In genomic region chr2:18777250-18777812, GRCh38 we compare ENCODE assay signal across 23 cellular contexts.
DNase-seq lines count a peak whose midpoint lies in the region; ATAC-seq and TF ChIP-seq lines count a peak whose summit lies in the region.
"Had no signal": no experiment of that assay in that cellular context is flagged by ENCODE, and none has a peak within 500 bp of the region (broad histone marks: within the 10 kb centered on the region; RNA-seq: fewer than 3 reads in every experiment).

No MANE protein-coding gene starts in this region.

- H3K4me3 ChIP-seq in HEK293 (ENCODE audit: low read depth, low read length) = no peak overlapping the region
- no peak overlapping the region for H3K4me3 ChIP-seq in iPS DF 6.9 (ENCODE audit: low read length)
- H3K4me3 ChIP-seq: body of pancreas, SJSA1, tibial artery had no signal

- no CpG with 5 or more reads among the region's 2 CpGs for WGBS in iPS DF 6.9 (ENCODE audit: insufficient coverage, insufficient read length)

- ATAC-seq in GM21360 (IDR thresholded peaks at IDR 0.05; ENCODE audit: unreplicated experiment) (no peak), HG02884 (IDR thresholded peaks at IDR 0.05; ENCODE audit: unreplicated experiment) (no peak), HG03097 (IDR thresholded peaks at IDR 0.05; ENCODE audit: low FRiP score, unreplicated experiment) (no peak)
- ATAC-seq: activated T-cell treated with anti-CD3 and anti-CD28 coated beads, Interleukin-2, amount 50 U/mL, for 72 hours; body of pancreas; naive thymus-derived CD8-positive, alpha-beta T cell; Panc1 had no signal

- H3K27me3 ChIP-seq in iPS DF 6.9 (ENCODE audit: control insufficient read depth, insufficient read depth, low read length) = peaks cover 5% of the 10 kb centered on the region; the same call in 1 of the 2 replicates
- H3K27me3 ChIP-seq: body of pancreas, SJSA1, tibial artery had no signal

- CTCF ChIA-PET in HEK293 (lab: Yijun Ruan, JAX) = interaction anchor here (0.6 kb wide), 1 partner anchor 28 kb away, joined by 4 read pairs; no protein-coding TSS in a partner anchor

- DNase-seq in DMS53 (lab: John Stamatoyannopoulos, UW) = peak; percentile 40
- DNase-seq in NCI-H82 (lab: John Stamatoyannopoulos, UW) = peak; percentile 92
- peak; percentile 2 for DNase-seq in iPS DF 6.9 (ENCODE audit: low read depth, low spot score)
- DNase-seq in substantia nigra (lab: John Stamatoyannopoulos, UW) = no peak
- DNase-seq: activated CD4-positive, alpha-beta T cell treated with anti-CD3 and anti-CD28 coated beads for 1 hour; activated T-cell treated with anti-CD3 and anti-CD28 coated beads, Interleukin-2, amount 50 U/mL, for 72 hours; body of pancreas; EL; head of caudate nucleus; mammary epithelial cell; naive thymus-derived CD8-positive, alpha-beta T cell; NCI-H1436; NCI-H526 treated with DMSO at 0.1 percent for 48 hours; posterior cingulate gyrus; stimulated activated CD4-positive, alpha-beta T cell treated with anti-CD3 and anti-CD28 coated beads, Interleukin-1b, Interleukin-23, amount 100 ng/mL, for 48 hours; stimulated activated naive CD4-positive, alpha-beta T cell; tibial artery had no signal

- H3K9me3 ChIP-seq in HEK293 (ENCODE audit: control insufficient read depth, insufficient read depth, low read depth, low read length) = no peaks in the 10 kb centered on the region
- H3K9me3 ChIP-seq in iPS DF 6.9 (ENCODE audit: control insufficient read depth, insufficient read depth, low read length) = no peaks in the 10 kb centered on the region
- H3K9me3 ChIP-seq: body of pancreas, SJSA1, tibial artery had no signal

- peak overlapping the region; percentile 20; the same call in 1 of the 2 replicates for H3K27ac ChIP-seq in HEK293 (ENCODE audit: extremely low read depth, low read depth, low read length)
- H3K27ac ChIP-seq in iPS DF 6.9 (ENCODE audit: low read length) = no peak overlapping the region
- no peak overlapping the region for H3K27ac ChIP-seq in substantia nigra (ENCODE audit: low read depth, low read length, poor library complexity, severe bottlenecking)
- H3K27ac ChIP-seq: body of pancreas, SJSA1, tibial artery had no signal

- TF ChIP-seq CTCF in HEK293 (tag by site-specific recombination; IDR thresholded peaks at IDR 0.05) = no peak

- H3K4me1 ChIP-seq in HEK293 (ENCODE audit: control insufficient read depth, insufficient read depth, low read length) (peaks cover 18% of the 10 kb centered on the region; the same call in 1 of the 2 replicates), iPS DF 6.9 (ENCODE audit: control insufficient read depth, insufficient read depth, low read length) (no peaks in the 10 kb centered on the region)
- H3K4me1 ChIP-seq: body of pancreas, SJSA1, tibial artery had no signal

- POLR2A ChIA-PET in HEK293 (lab: Yijun Ruan, JAX) = no interaction called here

- H3K36me3 ChIP-seq in HEK293 (ENCODE audit: control insufficient read depth in 2 of 2, insufficient read depth in 1 of 2, low read length in 2 of 2) = no peaks in the 10 kb centered on the region
- H3K36me3 ChIP-seq in iPS DF 6.9 (ENCODE audit: control insufficient read depth, insufficient read depth, low read length) = no peaks in the 10 kb centered on the region
- H3K36me3 ChIP-seq: SJSA1, tibial artery had no signal

TF ChIP-seq in HEK293, 187 proteins besides CTCF, POLR2A, EP300 and RAD21 (continues in another document):
- no peak for TF ChIP-seq ZNF16 (tag by site-specific recombination; IDR thresholded peaks at IDR 0.05; ENCODE audit: low read depth)
- no peak for TF ChIP-seq ZNF473 (tag by site-specific recombination; IDR thresholded peaks at IDR 0.05)
- peak; percentile 92 for TF ChIP-seq TRIM28 (IDR thresholded peaks at IDR 0.05; ENCODE audit: borderline replicate concordance, low read length)
- no peak for TF ChIP-seq ZNF239 (tag by site-specific recombination; IDR thresholded peaks at IDR 0.05)
- TF ChIP-seq, protein P1, sequence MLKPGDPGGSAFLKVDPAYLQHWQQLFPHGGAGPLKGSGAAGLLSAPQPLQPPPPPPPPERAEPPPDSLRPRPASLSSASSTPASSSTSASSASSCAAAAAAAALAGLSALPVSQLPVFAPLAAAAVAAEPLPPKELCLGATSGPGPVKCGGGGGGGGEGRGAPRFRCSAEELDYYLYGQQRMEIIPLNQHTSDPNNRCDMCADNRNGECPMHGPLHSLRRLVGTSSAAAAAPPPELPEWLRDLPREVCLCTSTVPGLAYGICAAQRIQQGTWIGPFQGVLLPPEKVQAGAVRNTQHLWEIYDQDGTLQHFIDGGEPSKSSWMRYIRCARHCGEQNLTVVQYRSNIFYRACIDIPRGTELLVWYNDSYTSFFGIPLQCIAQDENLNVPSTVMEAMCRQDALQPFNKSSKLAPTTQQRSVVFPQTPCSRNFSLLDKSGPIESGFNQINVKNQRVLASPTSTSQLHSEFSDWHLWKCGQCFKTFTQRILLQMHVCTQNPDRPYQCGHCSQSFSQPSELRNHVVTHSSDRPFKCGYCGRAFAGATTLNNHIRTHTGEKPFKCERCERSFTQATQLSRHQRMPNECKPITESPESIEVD (tag by site-specific recombination; IDR thresholded peaks at IDR 0.05) = 0 out of 2 replicates have a peak, but pooled peaks have one; percentile 8
- TF ChIP-seq, protein P2, sequence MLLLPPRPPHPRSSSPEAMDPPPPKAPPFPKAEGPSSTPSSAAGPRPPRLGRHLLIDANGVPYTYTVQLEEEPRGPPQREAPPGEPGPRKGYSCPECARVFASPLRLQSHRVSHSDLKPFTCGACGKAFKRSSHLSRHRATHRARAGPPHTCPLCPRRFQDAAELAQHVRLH (tag by site-specific recombination; IDR thresholded peaks at IDR 0.05) = no peak
- peak; percentile 91 for TF ChIP-seq TCF7L2 (IDR thresholded peaks at IDR 0.05; ENCODE audit: borderline replicate concordance, low read depth, low read length)
- TF ChIP-seq, protein P3, sequence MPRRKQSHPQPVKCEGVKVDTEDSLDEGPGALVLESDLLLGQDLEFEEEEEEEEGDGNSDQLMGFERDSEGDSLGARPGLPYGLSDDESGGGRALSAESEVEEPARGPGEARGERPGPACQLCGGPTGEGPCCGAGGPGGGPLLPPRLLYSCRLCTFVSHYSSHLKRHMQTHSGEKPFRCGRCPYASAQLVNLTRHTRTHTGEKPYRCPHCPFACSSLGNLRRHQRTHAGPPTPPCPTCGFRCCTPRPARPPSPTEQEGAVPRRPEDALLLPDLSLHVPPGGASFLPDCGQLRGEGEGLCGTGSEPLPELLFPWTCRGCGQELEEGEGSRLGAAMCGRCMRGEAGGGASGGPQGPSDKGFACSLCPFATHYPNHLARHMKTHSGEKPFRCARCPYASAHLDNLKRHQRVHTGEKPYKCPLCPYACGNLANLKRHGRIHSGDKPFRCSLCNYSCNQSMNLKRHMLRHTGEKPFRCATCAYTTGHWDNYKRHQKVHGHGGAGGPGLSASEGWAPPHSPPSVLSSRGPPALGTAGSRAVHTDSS (tag by site-specific recombination; IDR thresholded peaks at IDR 0.05) = no peak
- TF ChIP-seq ELK4 (IDR thresholded peaks at IDR 0.05; ENCODE audit: borderline replicate concordance, low read depth, low read length) = no peak
- TF ChIP-seq ZSCAN30 (tag by site-specific recombination; IDR thresholded peaks at IDR 0.05) = no peak
- peak; percentile 47; the same call in 1 of the 2 replicates for TF ChIP-seq IKZF3 (tag by site-specific recombination; IDR thresholded peaks at IDR 0.05)
- no peak for TF ChIP-seq ZBTB1 (tag by site-specific recombination; IDR thresholded peaks at IDR 0.05)
- peak; percentile 87; the same call in 1 of the 2 replicates for TF ChIP-seq MZF1 (tag by site-specific recombination; IDR thresholded peaks at IDR 0.05; ENCODE audit: borderline replicate concordance)
- TF ChIP-seq ZNF426 (tag by site-specific recombination; IDR thresholded peaks at IDR 0.05) = no peak
- 0 out of 2 replicates have a peak, but pooled peaks have one; percentile 14 for TF ChIP-seq PRDM4 (tag by site-specific recombination; IDR thresholded peaks at IDR 0.05)
- TF ChIP-seq ZNF701 (tag by site-specific recombination; IDR thresholded peaks at IDR 0.05) = no peak

Comparison
In these comparisons a context has a peak if more than half of its experiments do, and no peak if none do; other contexts are left out.
1. DNase-seq: peak in DMS53 (single experiment), NCI-H82 (single experiment) and iPS DF 6.9 (single experiment); none in substantia nigra (0 of 49).